ENCODE assay signal across 27 cellular contexts in genomic region chr2:191234456-191234855, GRCh38.
"Had no signal": no experiment of that assay in that cellular context is flagged by ENCODE, and none has a peak within 500 bp of the region (broad histone marks: within the 10 kb centered on the region; RNA-seq: fewer than 3 reads in every experiment).

No MANE protein-coding gene starts in this region.

- H3K27me3 ChIP-seq: esophagus muscularis mucosa, pancreas, right lobe of liver, suprapubic skin, transverse colon, upper lobe of right lung, uterus had no signal

- H3K36me3 ChIP-seq: esophagus muscularis mucosa, pancreas, right lobe of liver, suprapubic skin, transverse colon, upper lobe of right lung, uterus had no signal

- ATAC-seq: mucosa of descending colon; naive thymus-derived CD4-positive, alpha-beta T cell; pancreas; right lobe of liver; stimulated activated naive CD8-positive, alpha-beta T cell treated with anti-CD3 and anti-CD28 coated beads, Interleukin-15, amount 100 ng/mL, for 72 hours; upper lobe of right lung had no signal

- H3K9me3 ChIP-seq: esophagus muscularis mucosa, mucosa of descending colon, pancreas, right lobe of liver, suprapubic skin, transverse colon, upper lobe of right lung, uterus had no signal

- H3K4me3 ChIP-seq: coronary artery, esophagus muscularis mucosa, mucosa of descending colon, pancreas, right lobe of liver, smooth muscle cell, suprapubic skin, transverse colon, upper lobe of right lung, uterus had no signal

- H3K4me2 ChIP-seq: smooth muscle cell had no signal

- H3K4me1 ChIP-seq: right lobe of liver, transverse colon, upper lobe of right lung, uterus had no signal

- DNase-seq: dermis blood vessel endothelial cell; effector memory CD4-positive, alpha-beta T cell; hypothalamus; immature natural killer cell; islet precursor cell; kidney glomerular epithelial cell; mesenchymal stem cell; mucosa of descending colon; naive thymus-derived CD4-positive, alpha-beta T cell; nephron progenitor cell; occipital lobe; pancreas; retina; right lobe of liver; stimulated activated CD4-positive, alpha-beta T cell treated with anti-CD3 and anti-CD28 coated beads, Interleukin-12 subunit alpha, Interleukin-12 subunit beta, amount 100 ng/mL, for 4 hours; stimulated activated CD4-positive, alpha-beta T cell treated with anti-CD3 and anti-CD28 coated beads, Interleukin-1b, Interleukin-23, amount 100 ng/mL, for 48 hours; stimulated activated CD4-positive, alpha-beta T cell treated with anti-CD3 and anti-CD28 coated beads, Interleukin-4, amount 100 ng/mL, for 1 hour; stimulated activated CD8-positive, alpha-beta memory T cell treated with anti-CD3 and anti-CD28 coated beads, Interleukin-4, amount 100 ng/mL, for 48 hours; stimulated activated naive CD4-positive, alpha-beta T cell; stimulated activated naive CD8-positive, alpha-beta T cell treated with anti-CD3 and anti-CD28 coated beads, Interleukin-15, amount 100 ng/mL, for 72 hours; transverse colon; upper lobe of right lung; uterus had no signal

- H3K27ac ChIP-seq: coronary artery, esophagus muscularis mucosa, pancreas, right lobe of liver, suprapubic skin, transverse colon, upper lobe of right lung, uterus had no signal
